19 cellular contexts compared by ENCODE assay signal in genomic region chr11:68552542-68552941, GRCh38.
DNase-seq lines count a peak whose midpoint lies in the region; ATAC-seq, FAIRE-seq and TF ChIP-seq lines count a peak whose summit lies in the region.
"Had no signal": no experiment of that assay in that cellular context is flagged by ENCODE, and none has a peak within 500 bp of the region (broad histone marks: within the 10 kb centered on the region; RNA-seq: fewer than 3 reads in every experiment).

No MANE protein-coding gene starts in this region.

- peaks cover 9% of the 10 kb centered on the region for H3K79me2 ChIP-seq in HepG2 (ENCODE audit: insufficient read depth, low read length)

- peaks cover 4% of the 10 kb centered on the region; the same call in 1 of the 2 replicates for H4K20me1 ChIP-seq in HepG2 (ENCODE audit: insufficient read depth, low read length)

- H3K4me1 ChIP-seq in cardiac muscle cell (ENCODE audit: low read depth) (no peaks in the 10 kb centered on the region), right atrium auricular region (peaks cover 0 to 35% of the 10 kb centered on the region in 2 donors), Panc1 (ENCODE audit: control insufficient read depth, insufficient read depth, low read length) (no peaks in the 10 kb centered on the region), HepG2 (ENCODE audit: insufficient read depth, low read length) (no peaks in the 10 kb centered on the region), upper lobe of right lung (peaks cover 33% of the 10 kb centered on the region), spleen (peaks cover 13 to 72% (median 33%) of the 10 kb centered on the region in 6 donors)

- BruUV-seq in Panc1 (replicated peaks; lab: Mats Ljungman, UMichigan) (no TSS peak), HepG2 (replicated peaks; lab: Mats Ljungman, UMichigan) (no TSS peak)

- no peak overlapping the region for H3K9ac ChIP-seq in HepG2 (ENCODE audit: insufficient read depth, low read depth, low read length)

- FAIRE-seq in HepG2 (lab: Jason Lieb, UNC) = no peak
- FAIRE-seq: kidney had no signal

- H3K4me2 ChIP-seq in HepG2 (ENCODE audit: low read depth, low read length) = no peak overlapping the region

- ATAC-seq in Panc1 = peak; percentile 55; the same call in 1 of the 2 replicates
- ATAC-seq in HepG2 = no peak; the same call in 2 of the 3 replicates
- ATAC-seq in upper lobe of right lung = peak; percentile 88
- ATAC-seq: SK-N-SH treated with all-trans-retinoic acid at 6 μM for 48 hours had no signal

- no peaks in the 10 kb centered on the region for H3K9me3 ChIP-seq in cardiac muscle cell (ENCODE audit: low read depth)
- H3K9me3 ChIP-seq in right atrium auricular region = no peaks in the 10 kb centered on the region
- no peaks in the 10 kb centered on the region for H3K9me3 ChIP-seq in Panc1 (ENCODE audit: control insufficient read depth, insufficient read depth, low read depth, low read length)
- H3K9me3 ChIP-seq in HepG2 (ENCODE audit: low read length) = no peaks in the 10 kb centered on the region
- no peaks in the 10 kb centered on the region for H3K9me3 ChIP-seq in upper lobe of right lung
- H3K9me3 ChIP-seq in spleen = no peaks in the 10 kb centered on the region
- H3K9me3 ChIP-seq: thoracic aorta had no signal

- WGBS in HepG2 (ENCODE audit: low lambda C conversion rate) = 100% methylated on average over 2 of the region's 2 CpGs
- WGBS in spleen, 5 donors = 47 to 81% (median 75%) methylated on average over 2 of the region's 2 CpGs

- H3K36me3 ChIP-seq in cardiac muscle cell (peaks cover 35% of the 10 kb centered on the region), right atrium auricular region (peaks cover 37% of the 10 kb centered on the region), Panc1 (ENCODE audit: control insufficient read depth, insufficient read depth, low read length) (peaks cover 23% of the 10 kb centered on the region), HepG2 (replicated peaks in 1 of 2; ENCODE audit: control insufficient read depth in 1 of 2, insufficient read depth in 2 of 2, low read length in 2 of 2) (peaks cover 28 to 76% of the 10 kb centered on the region in 2 experiments), upper lobe of right lung (peaks cover 86% of the 10 kb centered on the region), spleen (peaks cover 2 to 99% (median 51%) of the 10 kb centered on the region in 6 donors)

- no peak for TF ChIP-seq RAD21 in HepG2 (CRISPR knock-in tag; IDR thresholded peaks at IDR 0.05)

- POLR2A ChIA-PET in Panc1 (lab: Charles Lee) = no interaction called here
- POLR2A ChIA-PET in HepG2 (lab: Yijun Ruan, JAX) = no interaction called here

- no peak for TF ChIP-seq EP300 in HepG2 (IDR thresholded peaks at IDR 0.05; ENCODE audit: low read depth in 2 of 2, low read length in 2 of 2)
- TF ChIP-seq EP300 in HepG2 (CRISPR knock-in tag; IDR thresholded peaks at IDR 0.05; ENCODE audit: borderline replicate concordance) = no peak

- no peak for TF ChIP-seq CTCF in cardiac muscle cell (IDR thresholded peaks at IDR 0.05; ENCODE audit: low read depth, low read length)
- no peak for TF ChIP-seq CTCF in right atrium auricular region (IDR thresholded peaks at IDR 0.05)
- no peak for TF ChIP-seq CTCF in Panc1 (IDR thresholded peaks at IDR 0.05)
- TF ChIP-seq CTCF in HepG2 (CRISPR knock-in tag; IDR thresholded peaks at IDR 0.05) = no peak
- no peak for TF ChIP-seq CTCF in upper lobe of right lung (IDR thresholded peaks at IDR 0.05)
- no peak for TF ChIP-seq CTCF in spleen (IDR thresholded peaks at IDR 0.05 in 8 of 11, conservative IDR thresholded peaks at IDR 0.05 in 3 of 11)

- H3K27me3 ChIP-seq in cardiac muscle cell = no peaks in the 10 kb centered on the region
- no peaks in the 10 kb centered on the region for H3K27me3 ChIP-seq in right atrium auricular region
- no peaks in the 10 kb centered on the region for H3K27me3 ChIP-seq in Panc1 (ENCODE audit: control insufficient read depth, insufficient read depth, low read length)
- no peaks in the 10 kb centered on the region for H3K27me3 ChIP-seq in HepG2 (ENCODE audit: control insufficient read depth in 1 of 2, insufficient read depth in 2 of 2, low read length in 2 of 2)
- H3K27me3 ChIP-seq in upper lobe of right lung = no peaks in the 10 kb centered on the region
- H3K27me3 ChIP-seq in spleen (replicated peaks in 1 of 7) = no peaks in the 10 kb centered on the region

- H3K27ac ChIP-seq in cardiac muscle cell (peak overlapping the region; percentile 39), right atrium auricular region (no peak overlapping the region), Panc1 (ENCODE audit: low read length) (no peak overlapping the region), HepG2 (ENCODE audit: extremely low read length, insufficient read depth, low read length) (no peak overlapping the region), upper lobe of right lung (no peak overlapping the region), spleen (peak overlapping the region in 2 of 8 donors; percentile 41 to 51)
- H3K27ac ChIP-seq: thoracic aorta had no signal

- DNase-seq in cardiac muscle cell (ENCODE audit: low read depth in 1 of 2, low spot score in 1 of 2) (no peak), right atrium auricular region (ENCODE audit: low spot score) (no peak), Panc1 (ENCODE audit: low read depth, low spot score) (no peak), HepG2 (ENCODE audit: low spot score) (no peak), upper lobe of right lung (no peak), spleen (no peak)
- no peak for DNase-seq in stimulated activated CD8-positive, alpha-beta memory T cell treated with anti-CD3 and anti-CD28 coated beads, Interleukin-4, amount 100 ng/mL, for 48 hours
- DNase-seq in stimulated activated naive CD4-positive, alpha-beta T cell treated with Interleukin-2 at 50 U/mL for 16 hours (lab: John Stamatoyannopoulos, UW) = no peak
- DNase-seq: activated effector memory CD4-positive, alpha-beta T cell treated with anti-CD3 and anti-CD28 coated beads, Interleukin-2, amount 50 U/mL, for 16 hours; anterior cingulate cortex; HFFc6; hippocampal formation; kidney; MM.1S; NCI-H524; nucleus accumbens; stimulated activated CD4-positive, alpha-beta T cell treated with anti-CD3 and anti-CD28 coated beads, Interleukin-2, amount 100 ng/mL, for 48 hours had no signal

- CTCF ChIA-PET in Panc1 (lab: Charles Lee) (no interaction called here), HepG2 (lab: Yijun Ruan, JAX; ENCODE audit: low intra/inter-chr PET ratio, low total read pairs) (no interaction called here)

- no peak for TF ChIP-seq POLR2A in HepG2 (IDR thresholded peaks at IDR 0.05; ENCODE audit: insufficient read depth in 1 of 2, low read depth in 2 of 2, low read length in 2 of 2)
- no peak for TF ChIP-seq POLR2A in spleen (IDR thresholded peaks at IDR 0.05)

- intact Hi-C loops in Panc1 (cut with micrococcal nuclease; ENCODE audit: unreplicated experiment) = no loop called here
- intact Hi-C loops in HepG2 (cut with micrococcal nuclease; ENCODE audit: unreplicated experiment) = loop anchor here (5.0 kb wide), 1 partner anchor 145 kb away; no protein-coding TSS in a partner anchor
- intact Hi-C loops in upper lobe of right lung (cut with DNase I) = no loop called here
- intact Hi-C loops in spleen (cut with DNase I; ENCODE audit: low total_unique reads) = no loop called here

- no peak overlapping the region for H2AFZ ChIP-seq in HepG2 (ENCODE audit: low read length)

- in situ Hi-C loops in Panc1 (cut with HindIII; ENCODE audit: low pct_unique_long_range_greater_than_20kb, low sequenced_read_pairs) = no loop called here
- in situ Hi-C loops in HepG2 (cut with HindIII; ENCODE audit: extremely low pct_ligation_motif_present, low pct_unique_long_range_greater_than_20kb) = no loop called here

- H3K4me3 ChIP-seq in cardiac muscle cell (no peak overlapping the region), right atrium auricular region (no peak overlapping the region), Panc1 (ENCODE audit: low read depth in 2 of 2, low read length in 2 of 2) (no peak overlapping the region), HepG2 (replicated peaks in 1 of 3; ENCODE audit: insufficient read depth in 1 of 3, low read depth in 2 of 3, low read length in 3 of 3) (no peak overlapping the region), upper lobe of right lung (no peak overlapping the region), spleen (no peak overlapping the region)
- H3K4me3 ChIP-seq: thoracic aorta had no signal

TF ChIP-seq in HepG2, 621 proteins besides CTCF, POLR2A, EP300 and RAD21:
- TF ChIP-seq GTF2F1 (IDR thresholded peaks at IDR 0.05; ENCODE audit: low read length) (no peak), LCORL (IDR thresholded peaks at IDR 0.05) (no peak), LCORL (CRISPR knock-in tag; IDR thresholded peaks at IDR 0.05) (no peak), ZNF670 (CRISPR knock-in tag; IDR thresholded peaks at IDR 0.05; ENCODE audit: borderline replicate concordance) (no peak), FOXC1 (CRISPR knock-in tag; IDR thresholded peaks at IDR 0.05; ENCODE audit: borderline replicate concordance) (no peak), RBM22 (optimal IDR thresholded peaks at IDR 0.05; ENCODE audit: low read length) (peak; percentile 58), HMG20B (CRISPR knock-in tag; conservative IDR thresholded peaks at IDR 0.05) (no peak), FLYWCH1 (CRISPR knock-in tag; IDR thresholded peaks at IDR 0.05) (no peak)
